16 cellular contexts compared by ENCODE assay signal in genomic region chr21:44944596-44944995, GRCh38. TPM values are rescaled to one million over a fixed set of nuclear protein-coding genes. Genes with fewer than 3 reads are reported as not detected.
"Had no signal": no experiment of that assay in that cellular context is flagged by ENCODE, and none has a peak within 500 bp of the region (broad histone marks: within the 10 kb centered on the region; RNA-seq: fewer than 3 reads in every experiment).

No MANE protein-coding gene starts in this region.

- H3K27me3 Mint-ChIP-seq: activated CD4-positive, alpha-beta memory T cell treated with anti-CD3 and anti-CD28 coated beads, Interleukin-2, amount 10 ng/mL, durations not matched to agents 7 days and 5 days; activated CD8-positive, alpha-beta memory T cell treated with anti-CD3 and anti-CD28 coated beads, Interleukin-2, amount 10 ng/mL, durations not matched to agents 7 days and 5 days; effector memory CD8-positive, alpha-beta T cell; stimulated activated naive B cell treated with anti-CD40 and anti-IgM and Interleukin-4, amounts not matched to agents 10 μg/mL and 1 μg/mL and 100 μg/mL, for 72 hours had no signal

- H3K36me3 ChIP-seq: prostate gland had no signal

- DNase-seq: activated CD4-positive, alpha-beta memory T cell treated with anti-CD3 and anti-CD28 coated beads, Interleukin-2, amount 10 ng/mL, durations not matched to agents 7 days and 5 days; activated CD4-positive, alpha-beta T cell treated with anti-CD3 and anti-CD28 coated beads for 1 hour; activated CD8-positive, alpha-beta memory T cell treated with anti-CD3 and anti-CD28 coated beads, Interleukin-2, amount 10 ng/mL, durations not matched to agents 7 days and 5 days; dermis blood vessel endothelial cell; effector memory CD8-positive, alpha-beta T cell; esophagus squamous epithelium; lower lobe of right lung; small intestine; stimulated activated CD4-positive, alpha-beta T cell treated with anti-CD3 and anti-CD28 coated beads, Interleukin-4, amount 100 ng/mL, for 24 hours; stimulated activated naive B cell treated with anti-CD40 and anti-IgM and Interleukin-4, amounts not matched to agents 10 μg/mL and 1 μg/mL and 100 μg/mL, for 72 hours; WERI-Rb-1 had no signal

- H3K27me3 ChIP-seq: esophagus squamous epithelium had no signal

- ATAC-seq: activated CD8-positive, alpha-beta memory T cell treated with anti-CD3 and anti-CD28 coated beads, Interleukin-2, amount 10 ng/mL, durations not matched to agents 7 days and 5 days; effector memory CD8-positive, alpha-beta T cell; lower lobe of right lung; right cardiac atrium; stimulated activated naive B cell treated with anti-CD40 and anti-IgM and Interleukin-4, amounts not matched to agents 10 μg/mL and 1 μg/mL and 100 μg/mL, for 72 hours had no signal

- H3K27ac ChIP-seq: esophagus squamous epithelium, lower lobe of right lung, prostate gland, SK-N-MC, WERI-Rb-1 had no signal

- H3K4me3 ChIP-seq: esophagus squamous epithelium, lower lobe of right lung, prostate gland, SK-N-MC had no signal

- H3K9me3 ChIP-seq: esophagus squamous epithelium, lower lobe of right lung, prostate gland had no signal

- H3K9me3 Mint-ChIP-seq: activated CD4-positive, alpha-beta memory T cell treated with anti-CD3 and anti-CD28 coated beads, Interleukin-2, amount 10 ng/mL, durations not matched to agents 7 days and 5 days; effector memory CD8-positive, alpha-beta T cell; mesothelial cell of epicardium; stimulated activated naive B cell treated with anti-CD40 and anti-IgM and Interleukin-4, amounts not matched to agents 10 μg/mL and 1 μg/mL and 100 μg/mL, for 72 hours had no signal

- H3K27ac Mint-ChIP-seq: activated CD4-positive, alpha-beta memory T cell treated with anti-CD3 and anti-CD28 coated beads, Interleukin-2, amount 10 ng/mL, durations not matched to agents 7 days and 5 days; activated CD8-positive, alpha-beta memory T cell treated with anti-CD3 and anti-CD28 coated beads, Interleukin-2, amount 10 ng/mL, durations not matched to agents 7 days and 5 days; effector memory CD8-positive, alpha-beta T cell; mesothelial cell of epicardium; stimulated activated naive B cell treated with anti-CD40 and anti-IgM and Interleukin-4, amounts not matched to agents 10 μg/mL and 1 μg/mL and 100 μg/mL, for 72 hours had no signal

- H3K4me3 Mint-ChIP-seq: activated CD4-positive, alpha-beta memory T cell treated with anti-CD3 and anti-CD28 coated beads, Interleukin-2, amount 10 ng/mL, durations not matched to agents 7 days and 5 days; activated CD8-positive, alpha-beta memory T cell treated with anti-CD3 and anti-CD28 coated beads, Interleukin-2, amount 10 ng/mL, durations not matched to agents 7 days and 5 days; effector memory CD8-positive, alpha-beta T cell; mesothelial cell of epicardium; stimulated activated naive B cell treated with anti-CD40 and anti-IgM and Interleukin-4, amounts not matched to agents 10 μg/mL and 1 μg/mL and 100 μg/mL, for 72 hours had no signal

RNA-seq across cellular contexts. Expression of gene ITGB2, which starts 23.9 kb away (rescaled TPM):
- polyA plus RNA-seq: neural cell had no signal
